In genomic region chr19:6886272-6886671, GRCh38 we compare ENCODE assay signal across 24 cellular contexts. TPM values are rescaled to one million over a fixed set of nuclear protein-coding genes. Genes with fewer than 3 reads are reported as not detected.
"Had no signal": no experiment of that assay in that cellular context is flagged by ENCODE, and none has a peak within 500 bp of the region (broad histone marks: within the 10 kb centered on the region; RNA-seq: fewer than 3 reads in every experiment).

No MANE protein-coding gene starts in this region.

- H3K36me3 ChIP-seq: heart left ventricle, tibial artery, upper lobe of right lung, vagina had no signal

- H3K4me1 ChIP-seq: tibial artery, upper lobe of right lung, vagina had no signal

- H3K27me3 ChIP-seq: tibial artery, upper lobe of right lung, vagina had no signal

- ATAC-seq: esophagus mucosa; heart left ventricle; left lobe of liver; mucosa of descending colon; naive thymus-derived CD8-positive, alpha-beta T cell; right cardiac atrium; upper lobe of right lung had no signal

- FAIRE-seq: endometrium, frontal cortex, small intestine had no signal

- H3K4me3 ChIP-seq: heart left ventricle, mucosa of descending colon, tibial artery, upper lobe of right lung, vagina had no signal

- H3K27ac ChIP-seq: tibial artery, upper lobe of right lung, vagina had no signal

- H3K9me3 ChIP-seq: upper lobe of right lung, vagina had no signal

- DNase-seq: cortex of kidney; effector memory CD4-positive, alpha-beta T cell; heart left ventricle; hippocampal formation; islet precursor cell; mammary epithelial cell; mucosa of descending colon; naive thymus-derived CD8-positive, alpha-beta T cell; posterior cingulate gyrus; right cardiac atrium; small intestine; stimulated activated CD4-positive, alpha-beta T cell treated with anti-CD3 and anti-CD28 coated beads, Interleukin-2, amount 100 ng/mL, for 48 hours; stimulated activated naive CD4-positive, alpha-beta T cell treated with Interleukin-2 at 50 U/mL for 16 hours; tibial artery; upper lobe of right lung had no signal

RNA-seq across cellular contexts. Expression of gene ADGRE1, which starts 1.1 kb away (rescaled TPM):
- total RNA-seq: esophagus mucosa, frontal cortex, glomerular endothelial cell, mammary epithelial cell, osteocyte, vagina had no signal
- polyA plus RNA-seq: fibroblast of lung, mammary epithelial cell, neural cell, right cardiac atrium had no signal
